Comparison of ENCODE assay signal across 11 cellular contexts in genomic region chr3:170724599-170724998, GRCh38.
A peak's percentile ranks its signal among the peaks of the same experiment; 100 is the strongest.
DNase-seq lines count a peak whose midpoint lies in the region; ATAC-seq and TF ChIP-seq lines count a peak whose summit lies in the region.
"Had no signal": no experiment of that assay in that cellular context is flagged by ENCODE, and none has a peak within 500 bp of the region (broad histone marks: within the 10 kb centered on the region; RNA-seq: fewer than 3 reads in every experiment).

No MANE protein-coding gene starts in this region.

- peak overlapping the region in 1 of 2 donors; percentile 55 for H3K27ac ChIP-seq in ovary

- no peak for TF ChIP-seq CTCF in epithelial cell of esophagus (IDR thresholded peaks at IDR 0.05; ENCODE audit: insufficient read depth, low read depth, low read length, missing control alignments)
- no peak for TF ChIP-seq CTCF in ovary (IDR thresholded peaks at IDR 0.05)

- DNase-seq in ELR (ENCODE audit: low read depth) (peak; percentile 82), NCI-H82 treated with DMSO at 0.1 percent for 48 hours (lab: John Stamatoyannopoulos, UW; ENCODE audit: unreplicated experiment) (peak; percentile 49), epithelial cell of esophagus (ENCODE audit: low read depth) (peak; percentile 47), ovary (peak; percentile 39 to 65 (median 44)), D341Med (ENCODE audit: low spot score) (no peak), DMS53 treated with DMSO at 0.1 percent for 48 hours (lab: John Stamatoyannopoulos, UW; ENCODE audit: unreplicated experiment) (no peak)
- no peak for DNase-seq in activated naive CD8-positive, alpha-beta T cell treated with anti-CD3 and anti-CD28 coated beads, Interleukin-2, amount 50 U/mL, for 24 hours
- DNase-seq: activated B cell treated with CpG ODN at 0.5 μM for 24 hours, NCI-H1930 had no signal

- H3K4me3 ChIP-seq in epithelial cell of esophagus (ENCODE audit: low read length): no peak overlapping the region
- H3K4me3 ChIP-seq in ovary: no peak overlapping the region

- H3K36me3 Mint-ChIP-seq in activated naive CD8-positive, alpha-beta T cell treated with anti-CD3 and anti-CD28 coated beads, Interleukin-2, amount 50 U/mL, for 24 hours (ENCODE audit: low read depth): no peaks in the 10 kb centered on the region

- no peak for TF ChIP-seq POLR2A in ovary (IDR thresholded peaks at IDR 0.05)

- H3K4me1 ChIP-seq in ovary (ENCODE audit: insufficient read depth): peaks cover 21% of the 10 kb centered on the region

- WGBS in ovary, 3 donors: 17 to 29% (median 20%) methylated on average over 1 of the region's 1 CpG

- no peaks in the 10 kb centered on the region for H3K9me3 Mint-ChIP-seq in activated naive CD8-positive, alpha-beta T cell treated with anti-CD3 and anti-CD28 coated beads, Interleukin-2, amount 50 U/mL, for 24 hours

- H3K27ac Mint-ChIP-seq in activated naive CD8-positive, alpha-beta T cell treated with anti-CD3 and anti-CD28 coated beads, Interleukin-2, amount 50 U/mL, for 24 hours: no peak overlapping the region
- H3K27ac Mint-ChIP-seq: activated B cell treated with CpG ODN at 0.5 μM for 24 hours had no signal

- no peaks in the 10 kb centered on the region for H3K9me3 ChIP-seq in ovary

- H3K36me3 ChIP-seq in ovary: no peaks in the 10 kb centered on the region

- H3K4me1 Mint-ChIP-seq in activated naive CD8-positive, alpha-beta T cell treated with anti-CD3 and anti-CD28 coated beads, Interleukin-2, amount 50 U/mL, for 24 hours: no peaks in the 10 kb centered on the region
- H3K4me1 Mint-ChIP-seq: activated B cell treated with CpG ODN at 0.5 μM for 24 hours had no signal

- no peak overlapping the region for H3K4me3 Mint-ChIP-seq in activated naive CD8-positive, alpha-beta T cell treated with anti-CD3 and anti-CD28 coated beads, Interleukin-2, amount 50 U/mL, for 24 hours
- H3K4me3 Mint-ChIP-seq: activated B cell treated with CpG ODN at 0.5 μM for 24 hours had no signal

- no peaks in the 10 kb centered on the region for H3K27me3 ChIP-seq in ovary

- ATAC-seq in activated naive CD8-positive, alpha-beta T cell treated with anti-CD3 and anti-CD28 coated beads, Interleukin-2, amount 50 U/mL, for 24 hours: no peak
- no peak for ATAC-seq in GM19023 (IDR thresholded peaks at IDR 0.05; ENCODE audit: unreplicated experiment)
- ATAC-seq: HepG2 had no signal

- peaks cover 9% of the 10 kb centered on the region for H3K27me3 Mint-ChIP-seq in activated naive CD8-positive, alpha-beta T cell treated with anti-CD3 and anti-CD28 coated beads, Interleukin-2, amount 50 U/mL, for 24 hours

- intact Hi-C loops in ovary (cut with DNase I): no loop called here

- TF ChIP-seq EP300 in ovary (IDR thresholded peaks at IDR 0.05): no peak

Comparison
In these comparisons a context has a peak if more than half of its experiments do, and no peak if none do; other contexts are left out.
1. DNase-seq: peak in ELR (single experiment), NCI-H82 treated with DMSO at 0.1 percent for 48 hours (single experiment), epithelial cell of esophagus (single experiment) and ovary (5 of 5); none in activated naive CD8-positive, alpha-beta T cell treated with anti-CD3 and anti-CD28 coated beads, Interleukin-2, amount 50 U/mL, for 24 hours (single experiment), D341Med (single experiment) and DMS53 treated with DMSO at 0.1 percent for 48 hours (single experiment).